Comparison of ENCODE assay signal across 2 cellular contexts in the genomic region with DNA sequence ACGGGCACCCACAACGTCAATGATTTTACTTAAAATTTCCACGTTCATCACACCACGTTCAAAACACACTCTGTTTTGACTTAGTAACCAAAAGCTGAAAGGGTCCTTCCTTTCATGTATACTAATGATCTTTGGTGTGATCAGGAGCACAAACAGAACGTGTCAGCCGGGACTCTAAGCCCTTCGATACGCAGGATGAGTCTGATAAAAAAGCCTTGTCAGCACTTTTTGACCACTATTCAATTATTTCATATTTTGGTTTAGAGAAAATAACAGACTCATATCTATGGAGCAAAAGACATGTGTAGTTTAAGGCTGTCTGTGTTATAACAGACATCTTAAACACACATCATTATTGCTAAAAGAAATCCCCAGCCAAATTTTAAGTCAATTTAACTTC.
TF ChIP-seq lines count a peak whose summit lies in the region.

No MANE protein-coding gene starts in this region.

TF ChIP-seq in HepG2, 621 proteins besides CTCF, POLR2A, EP300 and RAD21:
- TF ChIP-seq MAFF (IDR thresholded peaks at IDR 0.05; ENCODE audit: low read depth, low read length) (peak; percentile 98), WIZ (CRISPR knock-in tag; IDR thresholded peaks at IDR 0.05) (no peak), SRF (IDR thresholded peaks at IDR 0.05; ENCODE audit: low read depth, low read length) (no peak), ZNF282 (IDR thresholded peaks at IDR 0.05; ENCODE audit: partially characterized antibody) (no peak), NCOA5 (CRISPR knock-in tag; IDR thresholded peaks at IDR 0.05) (no peak), IKZF1 (IDR thresholded peaks at IDR 0.05) (no peak), MAFK (conservative IDR thresholded peaks at IDR 0.05 in 1 of 2, IDR thresholded peaks at IDR 0.05 in 1 of 2; ENCODE audit: low read length in 2 of 2) (peak; percentile 98 to 99)
TF ChIP-seq in HepG2: peak in this region for 2.

TF ChIP-seq in IMR-90, 13 proteins besides CTCF, POLR2A, EP300 and RAD21:
- TF ChIP-seq SMC3 (IDR thresholded peaks at IDR 0.05; ENCODE audit: low read depth, low read length) (no peak), MAFK (IDR thresholded peaks at IDR 0.05; ENCODE audit: low read depth, low read length) (peak; percentile 99)
